In genomic region chr5:5353681-5354080, GRCh38 we compare ENCODE assay signal across 15 cellular contexts.
"Had no signal": no experiment of that assay in that cellular context is flagged by ENCODE, and none has a peak within 500 bp of the region (broad histone marks: within the 10 kb centered on the region; RNA-seq: fewer than 3 reads in every experiment).

No MANE protein-coding gene starts in this region.

- H3K27me3 ChIP-seq: ascending aorta, neural progenitor cell, pancreas had no signal

- DNase-seq: activated CD4-positive, alpha-beta T cell treated with anti-CD3 and anti-CD28 coated beads for 36 hours; activated CD8-positive, alpha-beta memory T cell treated with anti-CD3 and anti-CD28 coated beads, Interleukin-2, amount 50 U/mL, for 48 hours; activated CD8-positive, alpha-beta T cell treated with anti-CD3 and anti-CD28 coated beads, Interleukin-2, amount 10 ng/mL, durations not matched to agents 7 days and 5 days; activated naive CD4-positive, alpha-beta T cell treated with Interleukin-2 at 50 U/mL for 16 hours; activated naive CD8-positive, alpha-beta T cell treated with anti-CD3 and anti-CD28 coated beads, Interleukin-2, amount 50 U/mL, for 24 hours; esophagus squamous epithelium; foreskin fibroblast; head of caudate nucleus; kidney; pancreas; stimulated activated CD4-positive, alpha-beta T cell treated with anti-CD3 and anti-CD28 coated beads, Interleukin-4, amount 100 ng/mL, for 24 hours; T1000 had no signal

- H3K36me3 ChIP-seq: ascending aorta, esophagus squamous epithelium, neural progenitor cell, pancreas, thoracic aorta had no signal

- ATAC-seq: activated CD4-positive, alpha-beta T cell treated with anti-CD3 and anti-CD28 coated beads for 36 hours; activated CD8-positive, alpha-beta T cell treated with anti-CD3 and anti-CD28 coated beads, Interleukin-2, amount 10 ng/mL, durations not matched to agents 7 days and 5 days; activated naive CD8-positive, alpha-beta T cell treated with anti-CD3 and anti-CD28 coated beads, Interleukin-2, amount 50 U/mL, for 24 hours; pancreas had no signal

- H3K4me3 ChIP-seq: ascending aorta, esophagus squamous epithelium, neural progenitor cell, pancreas, thoracic aorta had no signal
